In genomic region chr1:101220906-101221305, GRCh38 we compare ENCODE assay signal across 18 cellular contexts.
"Had no signal": no experiment of that assay in that cellular context is flagged by ENCODE, and none has a peak within 500 bp of the region (broad histone marks: within the 10 kb centered on the region; RNA-seq: fewer than 3 reads in every experiment).

No MANE protein-coding gene starts in this region.

- ATAC-seq: naive thymus-derived CD8-positive, alpha-beta T cell had no signal

- H3K9me3 Mint-ChIP-seq: naive thymus-derived CD8-positive, alpha-beta T cell; T-helper 1 cell treated with Interleukin-12 subunit alpha and Interleukin-12 subunit beta and Interleukin-4 antibody, amounts not matched to agents 30 μg/mL and 1 μg/mL, for 36 hours had no signal

- DNase-seq: activated CD4-positive, CD25-positive, alpha-beta regulatory T cell treated with anti-CD3 and anti-CD28 coated beads, Interleukin-2, amount 50 U/mL, for 72 hours; activated CD8-positive, alpha-beta memory T cell treated with anti-CD3 and anti-CD28 coated beads for 24 hours; activated effector memory CD4-positive, alpha-beta T cell treated with anti-CD3 and anti-CD28 coated beads, Interleukin-2, amount 50 U/mL, for 16 hours; activated T-cell treated with anti-CD3 and anti-CD28 coated beads for 4 hours; aorta; cerebellar nuclear complex; effector memory CD4-positive, alpha-beta T cell; foreskin keratinocyte; glutamatergic neuron; left ventricle myocardium inferior; naive thymus-derived CD8-positive, alpha-beta T cell; SK-N-SH; stimulated activated CD4-positive, alpha-beta T cell treated with anti-CD3 and anti-CD28 coated beads, Interleukin-4, amount 100 ng/mL, for 1 hour; stimulated activated naive CD4-positive, alpha-beta T cell; tibial artery; uterus had no signal

- H3K36me3 Mint-ChIP-seq: activated naive CD8-positive, alpha-beta T cell; naive thymus-derived CD8-positive, alpha-beta T cell had no signal

- H3K4me3 Mint-ChIP-seq: activated naive CD8-positive, alpha-beta T cell; naive thymus-derived CD8-positive, alpha-beta T cell had no signal

- H3K27me3 Mint-ChIP-seq: activated naive CD8-positive, alpha-beta T cell; naive thymus-derived CD8-positive, alpha-beta T cell had no signal
